Comparison of ENCODE assay signal across 13 cellular contexts in genomic region chr5:175847503-175847902, GRCh38.
DNase-seq lines count a peak whose midpoint lies in the region; ATAC-seq and TF ChIP-seq lines count a peak whose summit lies in the region.
"Had no signal": no experiment of that assay in that cellular context is flagged by ENCODE, and none has a peak within 500 bp of the region (broad histone marks: within the 10 kb centered on the region; RNA-seq: fewer than 3 reads in every experiment).

No MANE protein-coding gene starts in this region.

- peak; percentile 54 for TF ChIP-seq CTCF in AG04449 (IDR thresholded peaks at IDR 0.05; ENCODE audit: insufficient read depth, low read length, missing control alignments)
- no peak for TF ChIP-seq CTCF in GM12865 (IDR thresholded peaks at IDR 0.05; ENCODE audit: insufficient read depth, low read depth, low read length, missing control alignments)
- peak; percentile 25 for TF ChIP-seq CTCF in OCI-LY3 (IDR thresholded peaks at IDR 0.05; ENCODE audit: low read depth, low read length)
- peak; percentile 8 for TF ChIP-seq CTCF in fibroblast of pulmonary artery (IDR thresholded peaks at IDR 0.05; ENCODE audit: low read length, missing control alignments)

- ATAC-seq in GM21526 (IDR thresholded peaks at IDR 0.05; ENCODE audit: low FRiP score, unreplicated experiment): no peak

- CTCF ChIA-PET in AG04449 (lab: Yijun Ruan, JAX): interaction anchor here (1.1 kb wide), 1 partner anchor 313 kb away, joined by 3 read pairs; no protein-coding TSS in a partner anchor

- no peak overlapping the region for H3K9ac ChIP-seq in OCI-LY3 (ENCODE audit: low read length)

- no peaks in the 10 kb centered on the region for H4K20me1 ChIP-seq in OCI-LY3 (ENCODE audit: insufficient read depth, low read length)

- no peak overlapping the region for H3K4me2 ChIP-seq in OCI-LY3 (ENCODE audit: low read length)

- no peaks in the 10 kb centered on the region for H3K9me3 ChIP-seq in OCI-LY3 (ENCODE audit: insufficient read depth, low read length)

- H3K79me2 ChIP-seq in OCI-LY3 (ENCODE audit: low read length): no peaks in the 10 kb centered on the region

- intact Hi-C loops in posterior cingulate gyrus (cut with DNase I): no loop called here

- H3K27ac ChIP-seq in OCI-LY3 (ENCODE audit: low read length): no peak overlapping the region
- H3K27ac ChIP-seq: RWPE1, skin epidermis had no signal

- no peak overlapping the region for H2AFZ ChIP-seq in OCI-LY3 (ENCODE audit: low read depth, low read length)

- no peaks in the 10 kb centered on the region for H3K4me1 ChIP-seq in OCI-LY3 (ENCODE audit: low read length)

- no peaks in the 10 kb centered on the region for H3K36me3 ChIP-seq in OCI-LY3 (replicated peaks; ENCODE audit: low read depth, low read length)

- DNase-seq in AG04449 (ENCODE audit: low read depth, low spot score) (no peak), GM12865 (ENCODE audit: low read depth) (peak; percentile 19), fibroblast of pulmonary artery (ENCODE audit: low read depth) (no peak), posterior cingulate gyrus (no peak), NCI-H1105 treated with DMSO at 0.1 percent for 48 hours (lab: John Stamatoyannopoulos, UW) (no peak), COLO829 (ENCODE audit: low spot score) (no peak)
- DNase-seq: activated CD4-positive, alpha-beta memory T cell treated with anti-CD3 and anti-CD28 coated beads, Interleukin-2, amount 10 ng/mL, durations not matched to agents 7 days and 5 days; amniotic stem cell; MV-4-11 had no signal

- H3K4me3 ChIP-seq in AG04449 (ENCODE audit: low read depth, low read length) (no peak overlapping the region), GM12865 (ENCODE audit: low read depth, low read length) (no peak overlapping the region), OCI-LY3 (ENCODE audit: low read length) (no peak overlapping the region), fibroblast of pulmonary artery (replicated peaks; ENCODE audit: low read depth, low read length) (no peak overlapping the region)
- H3K4me3 ChIP-seq: skin epidermis had no signal

- POLR2A ChIA-PET in AG04449 (lab: Yijun Ruan, JAX): no interaction called here

- 0 out of 2 replicates have a peak, but pooled peaks cover 9% of the 10 kb centered on the region for H3K27me3 ChIP-seq in OCI-LY3 (ENCODE audit: low read depth, low read length)
